In genomic region chr1:53945433-53946251, GRCh38 we compare ENCODE assay signal across 1 cellular context.
TF ChIP-seq lines count a peak whose summit lies in the region.

IFT25 (minus strand) TSS chr1:53945699; CDS start chr1:53940082, 5,617 bp downstream.

TF ChIP-seq in IMR-90, 13 proteins besides CTCF, POLR2A, EP300 and RAD21 (continued from another document):
- TF ChIP-seq, protein P1, sequence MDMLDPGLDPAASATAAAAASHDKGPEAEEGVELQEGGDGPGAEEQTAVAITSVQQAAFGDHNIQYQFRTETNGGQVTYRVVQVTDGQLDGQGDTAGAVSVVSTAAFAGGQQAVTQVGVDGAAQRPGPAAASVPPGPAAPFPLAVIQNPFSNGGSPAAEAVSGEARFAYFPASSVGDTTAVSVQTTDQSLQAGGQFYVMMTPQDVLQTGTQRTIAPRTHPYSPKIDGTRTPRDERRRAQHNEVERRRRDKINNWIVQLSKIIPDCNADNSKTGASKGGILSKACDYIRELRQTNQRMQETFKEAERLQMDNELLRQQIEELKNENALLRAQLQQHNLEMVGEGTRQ (IDR thresholded peaks at IDR 0.05; ENCODE audit: low read depth, low read length), result no peak
